ENCODE assay signal across 24 cellular contexts in the genomic region with DNA sequence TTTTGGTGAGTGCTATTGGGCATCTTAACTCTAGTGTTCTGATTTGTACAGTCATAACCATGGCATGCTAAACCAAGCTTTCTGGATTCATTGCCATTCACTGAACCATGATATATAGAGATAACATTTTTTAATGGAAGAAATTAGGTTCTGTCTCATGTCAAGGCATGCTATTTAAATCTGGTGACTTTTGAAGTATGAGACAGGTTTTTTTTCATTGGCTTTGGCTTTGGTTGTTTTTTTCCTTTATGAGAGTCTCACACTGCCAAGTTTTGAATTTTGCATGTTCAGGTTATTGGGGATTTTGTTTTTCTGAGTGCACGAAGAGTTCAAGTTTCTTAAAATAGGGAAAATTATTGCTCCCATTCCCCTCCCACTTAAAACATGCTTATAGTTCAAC.
DNase-seq lines count a peak whose midpoint lies in the region; ATAC-seq and TF ChIP-seq lines count a peak whose summit lies in the region.
"Had no signal": no experiment of that assay in that cellular context is flagged by ENCODE, and none has a peak within 500 bp of the region (broad histone marks: within the 10 kb centered on the region; RNA-seq: fewer than 3 reads in every experiment).

No MANE protein-coding gene starts in this region.

- H3K36me3 ChIP-seq in RWPE2 (ENCODE audit: low read depth) (no peaks in the 10 kb centered on the region), fibroblast of lung (ENCODE audit: control insufficient read depth, insufficient read depth, low read length) (no peaks in the 10 kb centered on the region), osteoblast (ENCODE audit: insufficient read depth, low read length) (no peaks in the 10 kb centered on the region), Caco-2 (ENCODE audit: control insufficient read depth, insufficient read depth, low read length) (no peaks in the 10 kb centered on the region), HAP-1 (replicated peaks) (no peaks in the 10 kb centered on the region)
- H3K36me3 ChIP-seq: left ventricle myocardium inferior, sigmoid colon, tibial nerve had no signal

- H3K27me3 ChIP-seq in RWPE2 (ENCODE audit: insufficient read depth, poor library complexity, severe bottlenecking) (no peaks in the 10 kb centered on the region), fibroblast of lung (ENCODE audit: control insufficient read depth, insufficient read depth, low read length) (no peaks in the 10 kb centered on the region), osteoblast (ENCODE audit: insufficient read depth, low read length) (no peaks in the 10 kb centered on the region), Caco-2 (replicated peaks; ENCODE audit: control insufficient read depth, insufficient read depth, low read length) (no peaks in the 10 kb centered on the region), HAP-1 (ENCODE audit: low read depth) (peaks cover 10% of the 10 kb centered on the region)
- H3K27me3 ChIP-seq: sigmoid colon, tibial nerve had no signal

- H3K9me3 ChIP-seq in RWPE2 (ENCODE audit: severe bottlenecking) (no peaks in the 10 kb centered on the region), fibroblast of lung (ENCODE audit: control insufficient read depth, insufficient read depth, low read depth, low read length) (no peaks in the 10 kb centered on the region), osteoblast (ENCODE audit: low read depth, low read length) (no peaks in the 10 kb centered on the region), Caco-2 (no peaks in the 10 kb centered on the region), HAP-1 (no peaks in the 10 kb centered on the region)
- H3K9me3 ChIP-seq: left ventricle myocardium inferior, sigmoid colon had no signal

- H3K4me1 ChIP-seq in RWPE2 (ENCODE audit: insufficient read depth, poor library complexity, severe bottlenecking) (no peaks in the 10 kb centered on the region), fibroblast of lung (ENCODE audit: control insufficient read depth, extremely low read depth, insufficient read depth, low read length) (no peaks in the 10 kb centered on the region), osteoblast (ENCODE audit: insufficient read depth, low read length) (peaks cover 18% of the 10 kb centered on the region), Caco-2 (no peaks in the 10 kb centered on the region), HAP-1 (no peaks in the 10 kb centered on the region)

- H2AFZ ChIP-seq in fibroblast of lung (ENCODE audit: low read length) (no peak overlapping the region), osteoblast (ENCODE audit: low read length) (no peak overlapping the region)
- H2AFZ ChIP-seq: GM23338 had no signal

- no TSS peak for BruUV-seq in Caco-2 (replicated peaks; lab: Mats Ljungman, UMichigan)

- H3K27me3 Mint-ChIP-seq in Caco-2 (ENCODE audit: insufficient read depth, unreplicated experiment), result peaks cover 9% of the 10 kb centered on the region
- H3K27me3 Mint-ChIP-seq: activated CD8-positive, alpha-beta T cell treated with anti-CD3 and anti-CD28 coated beads for 36 hours; activated T-cell treated with anti-CD3 and anti-CD28 coated beads, Interleukin-2, amount 50 U/mL, for 24 hours; B cell had no signal

- TF ChIP-seq CTCF in RWPE2 (IDR thresholded peaks at IDR 0.05; ENCODE audit: poor library complexity, severe bottlenecking) (no peak), fibroblast of lung (conservative IDR thresholded peaks at IDR 0.05 in 1 of 2, IDR thresholded peaks at IDR 0.05 in 1 of 2; ENCODE audit: low read depth in 1 of 2, low read length in 2 of 2) (no peak), osteoblast (IDR thresholded peaks at IDR 0.05; ENCODE audit: extremely low read depth, low read depth, low read length) (no peak), Caco-2 (IDR thresholded peaks at IDR 0.05; ENCODE audit: insufficient read depth in 1 of 2, low read depth in 1 of 2, low read length in 1 of 2, severe bottlenecking in 1 of 2, unreplicated experiment in 1 of 2) (no peak)

- ATAC-seq in RWPE2 (ENCODE audit: low read depth) (peak; percentile 40; the same call in 2 of the 3 replicates), GM21529 (IDR thresholded peaks at IDR 0.05; ENCODE audit: unreplicated experiment) (no peak)
- ATAC-seq: activated CD8-positive, alpha-beta T cell treated with anti-CD3 and anti-CD28 coated beads for 36 hours; GM23338; WTC11 had no signal

- no peak overlapping the region for H3K4me3 Mint-ChIP-seq in Caco-2 (ENCODE audit: unreplicated experiment)
- H3K4me3 Mint-ChIP-seq: activated CD8-positive, alpha-beta T cell treated with anti-CD3 and anti-CD28 coated beads for 36 hours; activated naive CD4-positive, alpha-beta T cell treated with anti-CD3 and anti-CD28 coated beads for 36 hours; activated T-cell treated with anti-CD3 and anti-CD28 coated beads, Interleukin-2, amount 50 U/mL, for 24 hours; B cell; GM23338; T-helper 1 cell treated with Interleukin-12 subunit alpha and Interleukin-12 subunit beta and Interleukin-4 antibody, amounts not matched to agents 30 μg/mL and 1 μg/mL, for 36 hours; WTC11 had no signal

- H4K20me1 ChIP-seq in fibroblast of lung (ENCODE audit: control insufficient read depth, extremely low read depth, insufficient read depth, low read length) (no peaks in the 10 kb centered on the region), osteoblast (ENCODE audit: insufficient read depth, low read length) (no peaks in the 10 kb centered on the region)

- H3K36me3 Mint-ChIP-seq in Caco-2 (ENCODE audit: insufficient read depth, unreplicated experiment), result no peaks in the 10 kb centered on the region
- H3K36me3 Mint-ChIP-seq: brain, WTC11 had no signal

- in situ Hi-C loops in HAP-1 (cut with MboI; ENCODE audit: low sequenced_read_pairs), result no loop called here

- H3K4me3 ChIP-seq in RWPE2 (ENCODE audit: severe bottlenecking) (no peak overlapping the region), fibroblast of lung (replicated peaks in 1 of 4; ENCODE audit: control extremely low read depth in 1 of 4, insufficient read depth in 1 of 4, low read depth in 3 of 4, low read length in 4 of 4) (no peak overlapping the region), osteoblast (ENCODE audit: insufficient read depth, low read length) (no peak overlapping the region), Caco-2 (ENCODE audit: low read depth, low read length) (no peak overlapping the region), HAP-1 (no peak overlapping the region)
- H3K4me3 ChIP-seq: GM23338, left ventricle myocardium inferior, sigmoid colon, tibial nerve had no signal

- H3K9ac ChIP-seq in fibroblast of lung (ENCODE audit: insufficient read depth, low read length), result no peak overlapping the region

- H3K79me2 ChIP-seq in fibroblast of lung (ENCODE audit: control insufficient read depth, insufficient read depth, low read length) (no peaks in the 10 kb centered on the region), osteoblast (ENCODE audit: insufficient read depth, low read length) (no peaks in the 10 kb centered on the region)

- peak; percentile 69 for DNase-seq in EH (ENCODE audit: low read depth)
- no peak for DNase-seq in RWPE2 (ENCODE audit: low spot score)
- DNase-seq in fibroblast of lung (ENCODE audit: low read depth in 2 of 2), result peak; percentile 22 to 36
- peak; percentile 19 for DNase-seq in osteoblast (ENCODE audit: insufficient read length, low spot score, missing footprints)
- no peak for DNase-seq in central memory CD4-positive, alpha-beta T cell
- no peak for DNase-seq in Caco-2
- no peak for DNase-seq in HAP-1 (ENCODE audit: low spot score in 2 of 2)
- DNase-seq: activated CD8-positive, alpha-beta T cell treated with anti-CD3 and anti-CD28 coated beads for 36 hours; activated naive CD4-positive, alpha-beta T cell treated with anti-CD3 and anti-CD28 coated beads for 36 hours; activated T-cell treated with anti-CD3 and anti-CD28 coated beads, Interleukin-2, amount 50 U/mL, for 24 hours; Calu3; dermis blood vessel endothelial cell; left ventricle myocardium inferior; NCI-H748 treated with DMSO at 0.1 percent for 48 hours; occipital lobe; sigmoid colon; stimulated activated naive CD4-positive, alpha-beta T cell treated with Interleukin-2 at 50 U/mL for 16 hours had no signal

- intact Hi-C loops in Caco-2 (cut with micrococcal nuclease; ENCODE audit: unreplicated experiment), result no loop called here

- H3K27ac ChIP-seq in RWPE2 (ENCODE audit: poor library complexity, severe bottlenecking) (no peak overlapping the region), fibroblast of lung (ENCODE audit: insufficient read depth, low read length) (no peak overlapping the region), osteoblast (ENCODE audit: low read depth, low read length) (no peak overlapping the region)
- H3K27ac ChIP-seq: left ventricle myocardium inferior, sigmoid colon, tibial nerve had no signal

- H3K4me2 ChIP-seq in fibroblast of lung (ENCODE audit: extremely low read depth, insufficient read depth, low read length) (no peak overlapping the region), osteoblast (ENCODE audit: insufficient read depth, low read length) (no peak overlapping the region)
- H3K4me2 ChIP-seq: GM23338 had no signal

- H3K27ac Mint-ChIP-seq in Caco-2 (ENCODE audit: unreplicated experiment), result no peak overlapping the region
- H3K27ac Mint-ChIP-seq: activated CD8-positive, alpha-beta T cell treated with anti-CD3 and anti-CD28 coated beads for 36 hours; activated naive CD4-positive, alpha-beta T cell treated with anti-CD3 and anti-CD28 coated beads for 36 hours; activated T-cell treated with anti-CD3 and anti-CD28 coated beads, Interleukin-2, amount 50 U/mL, for 24 hours; B cell; GM23338; T-helper 1 cell treated with Interleukin-12 subunit alpha and Interleukin-12 subunit beta and Interleukin-4 antibody, amounts not matched to agents 30 μg/mL and 1 μg/mL, for 36 hours; WTC11 had no signal

- H3K4me1 Mint-ChIP-seq in Caco-2 (ENCODE audit: low read depth, unreplicated experiment), result no peaks in the 10 kb centered on the region
- H3K4me1 Mint-ChIP-seq: B cell had no signal

- CTCF ChIA-PET in Caco-2 (lab: Charles Lee), result no interaction called here

- H3K9me3 Mint-ChIP-seq in Caco-2 (ENCODE audit: unreplicated experiment), result no peaks in the 10 kb centered on the region
- H3K9me3 Mint-ChIP-seq: activated CD8-positive, alpha-beta T cell treated with anti-CD3 and anti-CD28 coated beads for 36 hours; activated naive CD4-positive, alpha-beta T cell treated with anti-CD3 and anti-CD28 coated beads for 36 hours; activated T-cell treated with anti-CD3 and anti-CD28 coated beads, Interleukin-2, amount 50 U/mL, for 24 hours; brain; GM23338; WTC11 had no signal

- POLR2A ChIA-PET in Caco-2 (lab: Charles Lee), result no interaction called here

Comparison
In these comparisons a context has a peak if more than half of its experiments do, and no peak if none do; other contexts are left out.
1. DNase-seq: peak in EH (single experiment), fibroblast of lung (2 of 2) and osteoblast (single experiment); none in RWPE2 (single experiment), central memory CD4-positive, alpha-beta T cell (single experiment), Caco-2 (0 of 2) and HAP-1 (0 of 2).